10 cellular contexts compared by ENCODE assay signal in genomic region chr10:63256047-63256773, GRCh38.
DNase-seq lines count a peak whose midpoint lies in the region; ATAC-seq, FAIRE-seq and TF ChIP-seq lines count a peak whose summit lies in the region.
"Had no signal": no experiment of that assay in that cellular context is flagged by ENCODE, and none has a peak within 500 bp of the region (broad histone marks: within the 10 kb centered on the region; RNA-seq: fewer than 3 reads in every experiment).

No MANE protein-coding gene starts in this region.

- H3K9me3 ChIP-seq in SU-DHL-6 (ENCODE audit: insufficient read depth, low read length) (no peaks in the 10 kb centered on the region), gastroesophageal sphincter (no peaks in the 10 kb centered on the region), stomach (no peaks in the 10 kb centered on the region)

- DNase-seq in H54 (ENCODE audit: insufficient read length, low spot score) (no peak), stomach (no peak), NCI-H2029 treated with DMSO at 0.1 percent for 48 hours (lab: John Stamatoyannopoulos, UW) (no peak), kidney glomerular epithelial cell (lab: John Stamatoyannopoulos, UW) (no peak)
- no peak for DNase-seq in stimulated activated CD4-positive, alpha-beta T cell treated with anti-CD3 and anti-CD28 coated beads, Interleukin-4, amount 100 ng/mL, for 24 hours
- DNase-seq: activated naive CD8-positive, alpha-beta T cell treated with anti-CD3 and anti-CD28 coated beads, Interleukin-2, amount 10 ng/mL, durations not matched to agents 7 days and 5 days; left colon had no signal

- peak; percentile 33 for FAIRE-seq in H54 (lab: Jason Lieb, UNC)

- H2AFZ ChIP-seq in SU-DHL-6 (ENCODE audit: low read depth, low read length, severe bottlenecking): no peak overlapping the region

- no peak for TF ChIP-seq POLR2A in H54 (IDR thresholded peaks at IDR 0.05; ENCODE audit: low read depth, low read length)
- no peak for TF ChIP-seq POLR2A in gastroesophageal sphincter (IDR thresholded peaks at IDR 0.05)
- TF ChIP-seq POLR2A in stomach (IDR thresholded peaks at IDR 0.05): no peak

- WGBS in gastroesophageal sphincter (ENCODE audit: low coverage in 1 of 2), 2 donors: 20 to 21% methylated on average over 3 of the region's 3 CpGs
- 43 to 57% (median 55%) methylated on average over 3 of the region's 3 CpGs for WGBS in stomach, 5 donors

- no peaks in the 10 kb centered on the region for H3K9me2 ChIP-seq in SU-DHL-6 (replicated peaks; ENCODE audit: insufficient read depth, low read length)

- intact Hi-C loops in stomach (cut with DNase I; ENCODE audit: low total_unique reads): no loop called here

- H3K27me3 ChIP-seq in SU-DHL-6 (ENCODE audit: low read length): no peaks in the 10 kb centered on the region
- no peaks in the 10 kb centered on the region for H3K27me3 ChIP-seq in gastroesophageal sphincter
- no peaks in the 10 kb centered on the region for H3K27me3 ChIP-seq in stomach

- peaks cover 6% of the 10 kb centered on the region for H4K20me1 ChIP-seq in SU-DHL-6 (ENCODE audit: low read depth, low read length)

- H3F3A ChIP-seq in SU-DHL-6 (ENCODE audit: insufficient read depth): peaks cover 45% of the 10 kb centered on the region

- TF ChIP-seq CTCF in SU-DHL-6 (IDR thresholded peaks at IDR 0.05; ENCODE audit: insufficient read depth, low read length, poor library complexity, severe bottlenecking) (no peak), gastroesophageal sphincter (IDR thresholded peaks at IDR 0.05) (no peak), stomach (IDR thresholded peaks at IDR 0.05) (no peak)

- peak overlapping the region; percentile 100 for H3K4me2 ChIP-seq in SU-DHL-6 (ENCODE audit: low read depth, low read length, poor library complexity, severe bottlenecking)

- peaks cover 99% of the 10 kb centered on the region for H3K79me2 ChIP-seq in SU-DHL-6 (ENCODE audit: insufficient read depth, low read length)

- ATAC-seq in gastroesophageal sphincter: peak; percentile 81
- no peak for ATAC-seq in GM18519 (IDR thresholded peaks at IDR 0.05; ENCODE audit: low FRiP score, unreplicated experiment)
- ATAC-seq: left colon had no signal

- H3K27ac ChIP-seq in SU-DHL-6 (ENCODE audit: low read depth, low read length): peak overlapping the region; percentile 30
- peak overlapping the region in 3 of 4 donors; percentile 30 to 69 (median 69) for H3K27ac ChIP-seq in gastroesophageal sphincter
- H3K27ac ChIP-seq in stomach: peak overlapping the region in 4 of 5 donors; percentile 0 to 74 (median 52)

- TF ChIP-seq EP300 in gastroesophageal sphincter (IDR thresholded peaks at IDR 0.05) (no peak), stomach (IDR thresholded peaks at IDR 0.05) (no peak)

- H3K36me3 ChIP-seq in SU-DHL-6 (ENCODE audit: low read length) (peaks cover 2% of the 10 kb centered on the region; the same call in 1 of the 2 replicates), gastroesophageal sphincter (no peaks in the 10 kb centered on the region), stomach (peaks cover 0 to 9% (median 2%) of the 10 kb centered on the region in 4 donors)

- H3K9ac ChIP-seq in SU-DHL-6 (ENCODE audit: low read length): no peak overlapping the region

- H3K4me1 ChIP-seq in gastroesophageal sphincter (peaks cover 6 to 100% (median 20%) of the 10 kb centered on the region in 3 donors), stomach (peaks cover 42 to 97% (median 61%) of the 10 kb centered on the region in 4 donors)

- H3K4me3 ChIP-seq in SU-DHL-6 (ENCODE audit: insufficient read depth, low read length, poor library complexity, severe bottlenecking) (no peak overlapping the region), gastroesophageal sphincter (no peak overlapping the region), stomach (no peak overlapping the region)
